In genomic region chr6:167118006-167118405, GRCh38 we compare ENCODE assay signal across 15 cellular contexts. TPM values are rescaled to one million over a fixed set of nuclear protein-coding genes. Genes with fewer than 3 reads are reported as not detected.
DNase-seq lines count a peak whose midpoint lies in the region; ATAC-seq and TF ChIP-seq lines count a peak whose summit lies in the region.
"Had no signal": no experiment of that assay in that cellular context is flagged by ENCODE, and none has a peak within 500 bp of the region (broad histone marks: within the 10 kb centered on the region; RNA-seq: fewer than 3 reads in every experiment).

No MANE protein-coding gene starts in this region.

- CTCF ChIA-PET in OCI-LY7 (lab: Charles Lee; ENCODE audit: unreplicated experiment) = no interaction called here

- TF ChIP-seq CTCF in OCI-LY7 (conservative IDR thresholded peaks at IDR 0.05; ENCODE audit: low read length) = no peak
- TF ChIP-seq CTCF in prostate gland (IDR thresholded peaks at IDR 0.05) = no peak

- H3K9me3 Mint-ChIP-seq in activated T-cell treated with anti-CD3 and anti-CD28 coated beads, Interleukin-2, amount 50 U/mL, for 72 hours = peaks cover 0 to 2% of the 10 kb centered on the region in 2 donors
- H3K9me3 Mint-ChIP-seq in activated T-helper 17 cell treated with anti-CD3 and anti-CD28 coated beads, Interleukin-2, amount 50 U/mL, for 72 hours = no peaks in the 10 kb centered on the region

- H3K4me2 ChIP-seq in OCI-LY7 (ENCODE audit: low read length) = peak overlapping the region; percentile 63; the same call in 1 of the 2 replicates
- H3K4me2 ChIP-seq: A549 had no signal

- ATAC-seq in activated T-cell treated with anti-CD3 and anti-CD28 coated beads, Interleukin-2, amount 50 U/mL, for 72 hours (replicated peaks in 1 of 2) = peak; percentile 32 to 40
- peak; percentile 32 for ATAC-seq in activated T-helper 17 cell treated with anti-CD3 and anti-CD28 coated beads, Interleukin-2, amount 50 U/mL, for 72 hours (replicated peaks)
- ATAC-seq in GM19463 (IDR thresholded peaks at IDR 0.05; ENCODE audit: unreplicated experiment) = no peak
- ATAC-seq: A549 had no signal

- WGBS in prostate gland = 74% methylated on average over 7 of the region's 7 CpGs

- no peak overlapping the region for H2AFZ ChIP-seq in OCI-LY7 (ENCODE audit: low read length)

- H3K79me2 ChIP-seq in OCI-LY7 (ENCODE audit: insufficient read depth, low read depth, low read length) = no peaks in the 10 kb centered on the region

- no peaks in the 10 kb centered on the region for H4K20me1 ChIP-seq in OCI-LY7 (ENCODE audit: insufficient read depth, low read length)

- intact Hi-C loops in OCI-LY7 (cut with micrococcal nuclease; ENCODE audit: unreplicated experiment) (no loop called here), prostate gland (cut with DNase I) (no loop called here)

- peaks cover 31% of the 10 kb centered on the region for H3K4me1 Mint-ChIP-seq in activated T-cell treated with anti-CD3 and anti-CD28 coated beads, Interleukin-2, amount 50 U/mL, for 72 hours (ENCODE audit: low read depth)
- H3K4me1 Mint-ChIP-seq in activated T-helper 17 cell treated with anti-CD3 and anti-CD28 coated beads, Interleukin-2, amount 50 U/mL, for 72 hours = peaks cover 68% of the 10 kb centered on the region

- H3K27me3 Mint-ChIP-seq in activated T-cell treated with anti-CD3 and anti-CD28 coated beads, Interleukin-2, amount 50 U/mL, for 72 hours (ENCODE audit: low read depth) = peaks cover 6% of the 10 kb centered on the region
- no peaks in the 10 kb centered on the region for H3K27me3 Mint-ChIP-seq in activated T-helper 17 cell treated with anti-CD3 and anti-CD28 coated beads, Interleukin-2, amount 50 U/mL, for 72 hours

- H3K27ac ChIP-seq in OCI-LY7 (ENCODE audit: low read depth, low read length, poor library complexity, severe bottlenecking) (no peak overlapping the region), prostate gland (no peak overlapping the region)
- H3K27ac ChIP-seq: A549 had no signal

- no peak for DNase-seq in activated T-cell treated with anti-CD3 and anti-CD28 coated beads, Interleukin-2, amount 50 U/mL, for 72 hours
- no peak for DNase-seq in activated T-cell treated with anti-CD3 and anti-CD28 coated beads for 4 hours
- no peak for DNase-seq in OCI-LY7 (ENCODE audit: low spot score)
- no peak for DNase-seq in NCI-H226
- DNase-seq in cerebellar nuclear complex (lab: John Stamatoyannopoulos, UW) = no peak
- no peak for DNase-seq in prostate gland (ENCODE audit: low spot score)
- DNase-seq: NCI-H1417, NCI-H2029, NCI-H524 had no signal

- no peaks in the 10 kb centered on the region for H3K9me3 ChIP-seq in OCI-LY7 (ENCODE audit: low read length)
- no peaks in the 10 kb centered on the region for H3K9me3 ChIP-seq in prostate gland
- H3K9me3 ChIP-seq: A549 had no signal

- no peaks in the 10 kb centered on the region for H3K9me2 ChIP-seq in OCI-LY7 (ENCODE audit: insufficient read depth, low read length)

- H3K4me3 Mint-ChIP-seq in activated T-cell treated with anti-CD3 and anti-CD28 coated beads, Interleukin-2, amount 50 U/mL, for 72 hours = peak overlapping the region in 1 of 2 donors; percentile 68
- peak overlapping the region; percentile 92 for H3K4me3 Mint-ChIP-seq in activated T-helper 17 cell treated with anti-CD3 and anti-CD28 coated beads, Interleukin-2, amount 50 U/mL, for 72 hours

- H3K4me3 ChIP-seq in OCI-LY7 (ENCODE audit: low read depth, low read length, poor library complexity, severe bottlenecking) = no peak overlapping the region
- no peak overlapping the region for H3K4me3 ChIP-seq in prostate gland
- H3K4me3 ChIP-seq: A549 had no signal

- POLR2A ChIA-PET in OCI-LY7 (lab: Charles Lee) = interaction anchor here (0.5 to 8.0 kb wide), 4 partner anchors 20 to 156 kb away, joined by 3 to 96 read pairs (median 4); no protein-coding TSS in a partner anchor

- H3K36me3 Mint-ChIP-seq in activated T-cell treated with anti-CD3 and anti-CD28 coated beads, Interleukin-2, amount 50 U/mL, for 72 hours (ENCODE audit: insufficient read depth in 2 of 2) = peaks cover 0 to 7% of the 10 kb centered on the region in 2 donors
- peaks cover 98% of the 10 kb centered on the region for H3K36me3 Mint-ChIP-seq in activated T-helper 17 cell treated with anti-CD3 and anti-CD28 coated beads, Interleukin-2, amount 50 U/mL, for 72 hours (ENCODE audit: low read depth)

- BruUV-seq in OCI-LY7 (replicated peaks; lab: Mats Ljungman, UMichigan) = no TSS peak

- no peak for TF ChIP-seq POLR2A in prostate gland (IDR thresholded peaks at IDR 0.05)

- peak overlapping the region; percentile 64 for H3K27ac Mint-ChIP-seq in activated T-cell treated with anti-CD3 and anti-CD28 coated beads, Interleukin-2, amount 50 U/mL, for 72 hours
- peak overlapping the region; percentile 85 for H3K27ac Mint-ChIP-seq in activated T-helper 17 cell treated with anti-CD3 and anti-CD28 coated beads, Interleukin-2, amount 50 U/mL, for 72 hours

- H3K36me3 ChIP-seq in OCI-LY7 (ENCODE audit: insufficient read depth, low read length) (no peaks in the 10 kb centered on the region), prostate gland (no peaks in the 10 kb centered on the region)

- no peaks in the 10 kb centered on the region for H3K27me3 ChIP-seq in prostate gland (replicated peaks; ENCODE audit: insufficient read depth)

- H3K4me1 ChIP-seq in OCI-LY7 (ENCODE audit: insufficient read depth, low read length, poor library complexity, severe bottlenecking) = peaks cover 87% of the 10 kb centered on the region
- H3K4me1 ChIP-seq in prostate gland (replicated peaks) = no peaks in the 10 kb centered on the region
- H3K4me1 ChIP-seq: A549 had no signal

RNA-seq across cellular contexts. Expression of gene CCR6, which starts 4.9 kb away (rescaled TPM):
- 1 to 10 TPM; 1.2 to 7.8 TPM for total RNA-seq in activated T-cell treated with anti-CD3 and anti-CD28 coated beads, Interleukin-2, amount 50 U/mL, for 72 hours
- 0.05 and 0.35 TPM in 2 replicates for total RNA-seq in OCI-LY7 (2014; rRNA removed; shearing (Covaris generic))
- 0.10 TPM in 1 of 2 replicates, not detected in the other for total RNA-seq in OCI-LY7 (2022)
- 10 to 100 TPM; 31.5 to 55.7 TPM for total RNA-seq in activated T-helper 17 cell treated with anti-CD3 and anti-CD28 coated beads, Interleukin-2, amount 50 U/mL, for 72 hours
- total RNA-seq in prostate gland = not detected
- total RNA-seq: Daoy, LHCN-M2, RPMI7951 had no signal

RNA-seq across cellular contexts. Expression of gene GPR31, which starts 39.8 kb away (rescaled TPM):
- not detected for total RNA-seq in activated T-cell treated with anti-CD3 and anti-CD28 coated beads, Interleukin-2, amount 50 U/mL, for 72 hours
- total RNA-seq in OCI-LY7 (2014; rRNA removed; shearing (Covaris generic)) = not detected in 2 replicates
- not detected in 2 replicates for total RNA-seq in OCI-LY7 (2022)
- total RNA-seq in activated T-helper 17 cell treated with anti-CD3 and anti-CD28 coated beads, Interleukin-2, amount 50 U/mL, for 72 hours = not detected
- total RNA-seq in prostate gland = not detected
- total RNA-seq: Daoy, LHCN-M2, RPMI7951 had no signal
